ENCODE assay signal across 17 cellular contexts in genomic region chr6:6176829-6177228, GRCh38.
DNase-seq lines count a peak whose midpoint lies in the region; TF ChIP-seq lines count a peak whose summit lies in the region.
"Had no signal": no experiment of that assay in that cellular context is flagged by ENCODE, and none has a peak within 500 bp of the region (broad histone marks: within the 10 kb centered on the region; RNA-seq: fewer than 3 reads in every experiment).

No MANE protein-coding gene starts in this region.

- H3K4me1 Mint-ChIP-seq in chondrocyte (ENCODE audit: low read depth) = peaks cover 2% of the 10 kb centered on the region
- H3K4me1 Mint-ChIP-seq: CD14-positive monocyte; CD8-positive, alpha-beta memory T cell had no signal

- no peak for TF ChIP-seq CTCF in chondrocyte (IDR thresholded peaks at IDR 0.05)

- no peak overlapping the region for H3K4me3 Mint-ChIP-seq in chondrocyte (ENCODE audit: unreplicated experiment)
- H3K4me3 Mint-ChIP-seq: CD14-positive monocyte; CD4-positive, alpha-beta T cell; CD8-positive, alpha-beta memory T cell had no signal

- peak; percentile 6 for DNase-seq in NCI-H1694 (lab: John Stamatoyannopoulos, UW)
- DNase-seq in NCI-H1694 treated with DMSO at 0.1 percent for 48 hours (lab: John Stamatoyannopoulos, UW) = no peak
- DNase-seq in medulla oblongata (ENCODE audit: extremely low spot score) = peak; percentile 4
- DNase-seq in superior temporal gyrus (ENCODE audit: extremely low spot score) = peak; percentile 57
- DNase-seq in SKM-1 (lab: John Stamatoyannopoulos, UW; ENCODE audit: unreplicated experiment) = no peak
- no peak for DNase-seq in chondrocyte (ENCODE audit: low spot score)
- DNase-seq: BE2C; CD4-positive, alpha-beta T cell; CD8-positive, alpha-beta memory T cell; DMS 273 treated with DMSO at 0.1 percent for 48 hours; DMS79; EL; GDM1; GM23248; H7; HCEC 1CT had no signal

- H3K27ac Mint-ChIP-seq in chondrocyte (ENCODE audit: unreplicated experiment) = no peak overlapping the region
- H3K27ac Mint-ChIP-seq: CD14-positive monocyte; CD4-positive, alpha-beta T cell; CD8-positive, alpha-beta memory T cell had no signal

- H3K9me3 Mint-ChIP-seq in chondrocyte (ENCODE audit: low read depth) = no peaks in the 10 kb centered on the region
- H3K9me3 Mint-ChIP-seq: CD14-positive monocyte; CD4-positive, alpha-beta T cell; CD8-positive, alpha-beta memory T cell had no signal

- no peaks in the 10 kb centered on the region for H3K36me3 Mint-ChIP-seq in chondrocyte (ENCODE audit: low read depth)
- H3K36me3 Mint-ChIP-seq: CD8-positive, alpha-beta memory T cell had no signal

- H3K27me3 Mint-ChIP-seq in chondrocyte (ENCODE audit: low read depth) = peaks cover 11% of the 10 kb centered on the region

Comparison
In these comparisons a context has a peak if more than half of its experiments do, and no peak if none do; other contexts are left out.
1. DNase-seq: peak in NCI-H1694 (single experiment), medulla oblongata (single experiment) and superior temporal gyrus (single experiment); none in NCI-H1694 treated with DMSO at 0.1 percent for 48 hours (single experiment), SKM-1 (single experiment) and chondrocyte (single experiment).